In genomic region chr12:47725091-47725772, GRCh38 we compare ENCODE assay signal across 18 cellular contexts. TPM values are rescaled to one million over a fixed set of nuclear protein-coding genes. Genes with fewer than 3 reads are reported as not detected.
DNase-seq lines count a peak whose midpoint lies in the region; ATAC-seq and TF ChIP-seq lines count a peak whose summit lies in the region.
"Had no signal": no experiment of that assay in that cellular context is flagged by ENCODE, and none has a peak within 500 bp of the region (broad histone marks: within the 10 kb centered on the region; RNA-seq: fewer than 3 reads in every experiment).

TSS of gene ENDOU (minus strand) at chr12:47725490. CDS start at chr12:47725413, 77 bp downstream.

- 65 to 70% methylated on average over 8 of the region's 8 CpGs for WGBS in lower leg skin, 2 donors

- H3K4me1 ChIP-seq in MM.1S (ENCODE audit: low read length) (peaks cover 5% of the 10 kb centered on the region; the same call in 1 of the 2 replicates), ascending aorta (peaks cover 0 to 9% of the 10 kb centered on the region in 2 donors)
- H3K4me1 ChIP-seq: A549, transverse colon had no signal

- no peaks in the 10 kb centered on the region for H4K20me1 ChIP-seq in MM.1S (ENCODE audit: insufficient read depth, low read length)

- peak; percentile 23 for DNase-seq in activated T-cell treated with anti-CD3 and anti-CD28 coated beads, Interleukin-2, amount 50 U/mL, for 24 hours
- DNase-seq in activated T-cell treated with anti-CD3 and anti-CD28 coated beads for 4 hours (no peak), activated B cell treated with CpG ODN at 0.5 μM for 24 hours (no peak), lower leg skin (ENCODE audit: low spot score in 2 of 2) (peak in 1 of 2 donors; percentile 82), MM.1S (no peak), NOMO-1 treated with dmso at 0.1 percent for 144 hours (lab: John Stamatoyannopoulos, UW; ENCODE audit: unreplicated experiment) (no peak), ascending aorta (ENCODE audit: low spot score in 2 of 2) (no peak)
- DNase-seq in stimulated activated naive B cell treated with anti-CD40 and anti-IgM and Interleukin-4, amounts not matched to agents 10 μg/mL and 1 μg/mL and 100 μg/mL, for 72 hours, result no peak
- DNase-seq: activated CD8-positive, alpha-beta T cell treated with anti-CD3 and anti-CD28 coated beads, Interleukin-2, amount 10 ng/mL, durations not matched to agents 7 days and 5 days; CD4-positive, alpha-beta T cell; KG1; left colon; NCI-H1105; NCI-H748 treated with DMSO at 0.1 percent for 48 hours; transverse colon had no signal

- no peaks in the 10 kb centered on the region for H3K27me3 Mint-ChIP-seq in activated T-cell treated with anti-CD3 and anti-CD28 coated beads, Interleukin-2, amount 50 U/mL, for 24 hours
- no peaks in the 10 kb centered on the region for H3K27me3 Mint-ChIP-seq in activated B cell treated with CpG ODN at 0.5 μM for 24 hours
- H3K27me3 Mint-ChIP-seq in stimulated activated naive B cell treated with anti-CD40 and anti-IgM and Interleukin-4, amounts not matched to agents 10 μg/mL and 1 μg/mL and 100 μg/mL, for 72 hours, result no peaks in the 10 kb centered on the region
- H3K27me3 Mint-ChIP-seq: CD4-positive, alpha-beta T cell had no signal

- H3K27ac ChIP-seq in MM.1S (ENCODE audit: low read length) (no peak within 1 kb of the TSS), ascending aorta (no peak within 1 kb of the TSS)
- H3K27ac ChIP-seq: A549, transverse colon had no signal

- intact Hi-C loops in activated B cell treated with CpG ODN at 0.5 μM for 24 hours (cut with micrococcal nuclease), result no loop called here
- intact Hi-C loops in lower leg skin (cut with DNase I; ENCODE audit: low total_unique reads), result no loop called here
- intact Hi-C loops in ascending aorta (cut with DNase I), result no loop called here

- H3K4me3 ChIP-seq in lower leg skin (ENCODE audit: low read depth, poor library complexity, severe bottlenecking) (no peak within 1 kb of the TSS), MM.1S (ENCODE audit: low read length) (no peak within 1 kb of the TSS), ascending aorta (no peak within 1 kb of the TSS)
- H3K4me3 ChIP-seq: A549, ovary, transverse colon had no signal

- peaks cover 29% of the 10 kb centered on the region for H3K4me1 Mint-ChIP-seq in activated T-cell treated with anti-CD3 and anti-CD28 coated beads, Interleukin-2, amount 50 U/mL, for 24 hours (ENCODE audit: low read depth)
- H3K4me1 Mint-ChIP-seq in activated B cell treated with CpG ODN at 0.5 μM for 24 hours, result peaks cover 37% of the 10 kb centered on the region
- H3K4me1 Mint-ChIP-seq in stimulated activated naive B cell treated with anti-CD40 and anti-IgM and Interleukin-4, amounts not matched to agents 10 μg/mL and 1 μg/mL and 100 μg/mL, for 72 hours, result peaks cover 38 to 56% of the 10 kb centered on the region in 2 donors

- TF ChIP-seq CTCF in activated B cell treated with CpG ODN at 0.5 μM for 24 hours (IDR thresholded peaks at IDR 0.05) (no peak), lower leg skin (IDR thresholded peaks at IDR 0.05) (no peak), MM.1S (IDR thresholded peaks at IDR 0.05; ENCODE audit: low read length) (no peak), ascending aorta (IDR thresholded peaks at IDR 0.05) (no peak)

- H3K4me2 ChIP-seq in MM.1S (ENCODE audit: low read depth, low read length), result no peak within 1 kb of the TSS
- H3K4me2 ChIP-seq: A549 had no signal

- CTCF ChIA-PET in activated B cell treated with CpG ODN at 0.5 μM for 24 hours (lab: Charles Lee), result interaction anchor here (1.2 to 8.6 kb wide), 7 partner anchors 10 to 113 kb away, joined by 3 to 91 read pairs (median 4); no protein-coding TSS in a partner anchor

- H3K36me3 ChIP-seq in MM.1S (replicated peaks; ENCODE audit: insufficient read depth, low read length) (no peaks in the 10 kb centered on the region), ascending aorta (no peaks in the 10 kb centered on the region)
- H3K36me3 ChIP-seq: ovary, transverse colon had no signal

- POLR2A ChIA-PET in activated B cell treated with CpG ODN at 0.5 μM for 24 hours (lab: Charles Lee), result interaction anchor here (0.5 to 4.3 kb wide), 10 partner anchors 15 to 1460 kb away, joined by 3 to 36 read pairs (median 3); partner anchors contain the start of genes RPAP3 and SLC48A1

- no peaks in the 10 kb centered on the region for H3K36me3 Mint-ChIP-seq in activated T-cell treated with anti-CD3 and anti-CD28 coated beads, Interleukin-2, amount 50 U/mL, for 24 hours (ENCODE audit: low read depth)
- peaks cover 11% of the 10 kb centered on the region for H3K36me3 Mint-ChIP-seq in activated B cell treated with CpG ODN at 0.5 μM for 24 hours (ENCODE audit: low read depth)
- H3K36me3 Mint-ChIP-seq in stimulated activated naive B cell treated with anti-CD40 and anti-IgM and Interleukin-4, amounts not matched to agents 10 μg/mL and 1 μg/mL and 100 μg/mL, for 72 hours, result peaks cover 45 to 63% of the 10 kb centered on the region in 2 donors

- no peak for ATAC-seq in activated B cell treated with CpG ODN at 0.5 μM for 24 hours (ENCODE audit: low read depth)
- no peak for ATAC-seq in stimulated activated naive B cell treated with anti-CD40 and anti-IgM and Interleukin-4, amounts not matched to agents 10 μg/mL and 1 μg/mL and 100 μg/mL, for 72 hours (replicated peaks)
- ATAC-seq: A549; activated CD8-positive, alpha-beta T cell treated with anti-CD3 and anti-CD28 coated beads, Interleukin-2, amount 10 ng/mL, durations not matched to agents 7 days and 5 days had no signal

- no peaks in the 10 kb centered on the region for H3K9me3 Mint-ChIP-seq in activated T-cell treated with anti-CD3 and anti-CD28 coated beads, Interleukin-2, amount 50 U/mL, for 24 hours
- no peaks in the 10 kb centered on the region for H3K9me3 Mint-ChIP-seq in activated B cell treated with CpG ODN at 0.5 μM for 24 hours
- H3K9me3 Mint-ChIP-seq in stimulated activated naive B cell treated with anti-CD40 and anti-IgM and Interleukin-4, amounts not matched to agents 10 μg/mL and 1 μg/mL and 100 μg/mL, for 72 hours, result no peaks in the 10 kb centered on the region
- H3K9me3 Mint-ChIP-seq: CD4-positive, alpha-beta T cell had no signal

- H3K9ac ChIP-seq in MM.1S (ENCODE audit: low read length), result no peak within 1 kb of the TSS

- TF ChIP-seq POLR2A in lower leg skin (IDR thresholded peaks at IDR 0.05), result no peak

- H3K79me2 ChIP-seq in MM.1S (ENCODE audit: low read length), result no peaks in the 10 kb centered on the region

- no peaks in the 10 kb centered on the region for H3F3A ChIP-seq in MM.1S (ENCODE audit: insufficient read depth, low read length)

- no peaks in the 10 kb centered on the region for H3K9me2 ChIP-seq in MM.1S (replicated peaks; ENCODE audit: insufficient read depth, low read length)

- H2AFZ ChIP-seq in MM.1S (ENCODE audit: low read length), result no peak within 1 kb of the TSS

- H3K27me3 ChIP-seq in MM.1S (replicated peaks; ENCODE audit: insufficient read depth, low read length) (no peaks in the 10 kb centered on the region), ascending aorta (no peaks in the 10 kb centered on the region)
- H3K27me3 ChIP-seq: ovary, transverse colon had no signal

- H3K9me3 ChIP-seq in MM.1S (replicated peaks; ENCODE audit: insufficient read depth, low read length), result no peaks in the 10 kb centered on the region
- no peaks in the 10 kb centered on the region for H3K9me3 ChIP-seq in ascending aorta
- H3K9me3 ChIP-seq: A549, ovary, transverse colon had no signal

- no peak within 1 kb of the TSS for H3K4me3 Mint-ChIP-seq in activated T-cell treated with anti-CD3 and anti-CD28 coated beads, Interleukin-2, amount 50 U/mL, for 24 hours
- H3K4me3 Mint-ChIP-seq in activated B cell treated with CpG ODN at 0.5 μM for 24 hours, result no peak within 1 kb of the TSS
- H3K4me3 Mint-ChIP-seq in stimulated activated naive B cell treated with anti-CD40 and anti-IgM and Interleukin-4, amounts not matched to agents 10 μg/mL and 1 μg/mL and 100 μg/mL, for 72 hours, result peak within 1 kb of the TSS in 1 of 2 donors; percentile 5
- H3K4me3 Mint-ChIP-seq: activated CD8-positive, alpha-beta T cell treated with anti-CD3 and anti-CD28 coated beads, Interleukin-2, amount 10 ng/mL, durations not matched to agents 7 days and 5 days; CD4-positive, alpha-beta T cell had no signal

- H3K27ac Mint-ChIP-seq in activated T-cell treated with anti-CD3 and anti-CD28 coated beads, Interleukin-2, amount 50 U/mL, for 24 hours, result no peak within 1 kb of the TSS
- H3K27ac Mint-ChIP-seq in activated B cell treated with CpG ODN at 0.5 μM for 24 hours, result peak within 1 kb of the TSS; percentile 65
- H3K27ac Mint-ChIP-seq in stimulated activated naive B cell treated with anti-CD40 and anti-IgM and Interleukin-4, amounts not matched to agents 10 μg/mL and 1 μg/mL and 100 μg/mL, for 72 hours, result peak within 1 kb of the TSS; percentile 79
- H3K27ac Mint-ChIP-seq: CD4-positive, alpha-beta T cell had no signal

RNA-seq across cellular contexts. Expression of gene ENDOU, which starts in this region (rescaled TPM):
- total RNA-seq in activated B cell treated with CpG ODN at 0.5 μM for 24 hours (0.24 and 0.37 TPM in 2 replicates), lower leg skin (10 to 100 TPM in 3 of 4 donors, 1 to 10 TPM in 1; 6.4 to 30.5 (median 17.8) TPM), ascending aorta (not detected)
- total RNA-seq: activated CD8-positive, alpha-beta T cell treated with anti-CD3 and anti-CD28 coated beads, Interleukin-2, amount 10 ng/mL, durations not matched to agents 7 days and 5 days; CD4-positive, alpha-beta T cell; frontal cortex; left colon had no signal
